ENCODE assay signal across 23 cellular contexts in the genomic region with DNA sequence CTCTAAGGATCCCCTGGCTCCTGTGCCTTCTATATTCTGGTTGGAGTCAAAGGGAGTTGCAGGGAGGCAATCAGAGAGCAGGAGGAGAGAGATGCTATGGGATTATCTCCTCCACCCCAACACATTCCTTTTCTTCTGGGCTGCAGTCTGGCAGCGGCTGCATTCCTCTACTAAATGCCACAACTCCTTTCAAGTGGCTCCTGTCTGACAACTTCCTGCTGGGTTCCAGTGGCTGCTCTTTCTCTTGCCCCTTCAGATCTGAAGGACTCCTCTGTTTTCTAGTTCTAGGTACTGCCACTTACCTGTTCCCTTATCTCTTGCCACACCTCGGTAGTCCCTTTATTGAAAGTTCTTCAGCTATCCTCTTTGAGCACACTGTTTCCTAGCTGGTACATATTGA.
"Had no signal": no experiment of that assay in that cellular context is flagged by ENCODE, and none has a peak within 500 bp of the region (broad histone marks: within the 10 kb centered on the region; RNA-seq: fewer than 3 reads in every experiment).

No MANE protein-coding gene starts in this region.

- DNase-seq: activated CD4-positive, alpha-beta T cell treated with anti-CD3 and anti-CD28 coated beads for 1 hour; activated CD4-positive, alpha-beta T cell treated with anti-CD3 and anti-CD28 coated beads, Interleukin-2, amount 50 U/mL, for 48 hours; activated CD8-positive, alpha-beta memory T cell treated with anti-CD3 and anti-CD28 coated beads, Interleukin-2, amount 50 U/mL, for 48 hours; activated naive CD4-positive, alpha-beta T cell treated with Interleukin-2 at 50 U/mL for 16 hours; activated naive CD8-positive, alpha-beta T cell treated with anti-CD3 and anti-CD28 coated beads for 36 hours; activated T-cell treated with anti-CD3 and anti-CD28 coated beads, Interleukin-2, amount 50 U/mL, for 48 hours; colonic mucosa; dorsolateral prefrontal cortex; effector memory CD8-positive, alpha-beta T cell; gastrocnemius medialis; hippocampal formation; mammary epithelial cell; right cardiac atrium; stimulated activated CD4-positive, alpha-beta T cell treated with anti-CD3 and anti-CD28 coated beads, Interleukin-4, amount 100 ng/mL, for 24 hours; stimulated activated naive CD4-positive, alpha-beta T cell treated with Interleukin-2 at 50 U/mL for 16 hours; T-helper 1 cell; WERI-Rb-1 had no signal

- H3K4me3 ChIP-seq: breast epithelium, colonic mucosa, dorsolateral prefrontal cortex, esophagus muscularis mucosa, gastrocnemius medialis had no signal

- H3K9me3 ChIP-seq: breast epithelium, colonic mucosa, esophagus muscularis mucosa, gastrocnemius medialis had no signal

- H3K36me3 ChIP-seq: breast epithelium, colonic mucosa, esophagus muscularis mucosa, gastrocnemius medialis, WERI-Rb-1 had no signal

- H3K4me1 ChIP-seq: breast epithelium, colonic mucosa, esophagus muscularis mucosa, gastrocnemius medialis, parathyroid adenoma had no signal

- H3K27ac Mint-ChIP-seq: activated naive CD8-positive, alpha-beta T cell treated with anti-CD3 and anti-CD28 coated beads for 36 hours; effector memory CD8-positive, alpha-beta T cell; natural killer cell treated with Interleukin-12 subunit alpha and Interleukin-12 subunit beta and Interleukin-15 and Interleukin-18, amount 100 ng/mL, for 72 hours had no signal

- ATAC-seq: effector memory CD8-positive, alpha-beta T cell; gastrocnemius medialis; left lobe of liver; natural killer cell treated with Interleukin-12 subunit alpha and Interleukin-12 subunit beta and Interleukin-15 and Interleukin-18, amount 100 ng/mL, for 72 hours; right cardiac atrium had no signal

- H3K9ac ChIP-seq: parathyroid adenoma had no signal

- H3K27ac ChIP-seq: breast epithelium, colonic mucosa, dorsolateral prefrontal cortex, esophagus muscularis mucosa, gastrocnemius medialis, parathyroid adenoma, WERI-Rb-1 had no signal

- H3K27me3 ChIP-seq: breast epithelium, colonic mucosa, esophagus muscularis mucosa, gastrocnemius medialis had no signal

- H3K4me1 Mint-ChIP-seq: activated naive CD8-positive, alpha-beta T cell treated with anti-CD3 and anti-CD28 coated beads for 36 hours; central memory CD8-positive, alpha-beta T cell had no signal

- H3K36me3 Mint-ChIP-seq: activated naive CD8-positive, alpha-beta T cell treated with anti-CD3 and anti-CD28 coated beads for 36 hours; natural killer cell treated with Interleukin-12 subunit alpha and Interleukin-12 subunit beta and Interleukin-15 and Interleukin-18, amount 100 ng/mL, for 72 hours had no signal

- H3K9me3 Mint-ChIP-seq: activated naive CD8-positive, alpha-beta T cell treated with anti-CD3 and anti-CD28 coated beads for 36 hours; central memory CD8-positive, alpha-beta T cell; natural killer cell treated with Interleukin-12 subunit alpha and Interleukin-12 subunit beta and Interleukin-15 and Interleukin-18, amount 100 ng/mL, for 72 hours had no signal

- H3K4me3 Mint-ChIP-seq: activated naive CD8-positive, alpha-beta T cell treated with anti-CD3 and anti-CD28 coated beads for 36 hours; central memory CD8-positive, alpha-beta T cell; effector memory CD8-positive, alpha-beta T cell; natural killer cell treated with Interleukin-12 subunit alpha and Interleukin-12 subunit beta and Interleukin-15 and Interleukin-18, amount 100 ng/mL, for 72 hours had no signal
